19 cellular contexts compared by ENCODE assay signal in the genomic region with DNA sequence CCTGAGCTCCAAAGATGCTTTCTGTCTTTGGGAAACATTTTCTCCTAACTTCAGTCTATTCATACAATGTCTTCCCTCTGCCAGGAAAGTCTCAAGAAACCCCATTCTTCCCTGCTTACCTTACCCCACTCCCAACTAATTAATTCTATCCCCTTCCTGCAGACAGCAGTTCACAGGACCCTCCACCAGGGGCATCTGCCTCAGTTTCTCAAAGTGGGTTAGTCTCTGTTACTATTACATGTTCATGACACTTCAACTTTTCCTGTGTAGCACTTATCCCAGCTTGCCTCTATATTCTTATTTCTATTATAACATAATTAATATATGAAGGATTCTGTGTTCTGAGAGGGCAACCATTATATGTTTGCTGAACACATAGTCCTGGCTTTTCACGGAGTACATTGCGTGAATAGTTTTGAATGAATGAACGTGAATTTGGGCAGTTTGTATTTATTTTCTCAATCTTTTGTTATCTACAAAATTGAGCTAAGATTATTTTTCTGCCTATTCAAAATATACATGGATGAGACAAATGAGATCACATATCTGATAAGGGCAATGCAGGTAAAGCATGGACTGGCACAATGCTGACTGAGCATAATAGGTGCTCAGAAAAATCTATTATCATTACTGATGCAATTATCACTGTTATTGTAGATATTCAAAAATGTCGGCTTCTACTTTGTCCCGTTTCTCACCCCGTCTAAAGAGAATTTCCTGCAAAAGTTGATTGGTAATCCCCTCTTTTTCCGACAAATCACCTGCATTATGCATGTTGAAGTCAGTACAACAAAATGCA.
DNase-seq lines count a peak whose midpoint lies in the region; ATAC-seq and TF ChIP-seq lines count a peak whose summit lies in the region.
"Had no signal": no experiment of that assay in that cellular context is flagged by ENCODE, and none has a peak within 500 bp of the region (broad histone marks: within the 10 kb centered on the region; RNA-seq: fewer than 3 reads in every experiment).

No MANE protein-coding gene starts in this region.

- no peak overlapping the region for H3K27ac Mint-ChIP-seq in endothelial cell (ENCODE audit: unreplicated experiment)
- H3K27ac Mint-ChIP-seq: activated CD4-positive, alpha-beta T cell treated with anti-CD3 and anti-CD28 coated beads, Interleukin-2, amount 10 ng/mL, durations not matched to agents 24 days and 14 days; activated T-cell treated with anti-CD3 and anti-CD28 coated beads, Interleukin-2, amount 50 U/mL, for 24 hours had no signal

- peaks cover 3% of the 10 kb centered on the region for H3K27me3 Mint-ChIP-seq in endothelial cell (ENCODE audit: unreplicated experiment)
- H3K27me3 Mint-ChIP-seq: activated CD4-positive, alpha-beta T cell treated with anti-CD3 and anti-CD28 coated beads, Interleukin-2, amount 10 ng/mL, durations not matched to agents 24 days and 14 days; activated T-cell treated with anti-CD3 and anti-CD28 coated beads, Interleukin-2, amount 50 U/mL, for 24 hours had no signal

- no peaks in the 10 kb centered on the region for H3K36me3 Mint-ChIP-seq in endothelial cell (ENCODE audit: low read depth, unreplicated experiment)

- H3K4me1 Mint-ChIP-seq in endothelial cell (ENCODE audit: unreplicated experiment), result no peaks in the 10 kb centered on the region
- H3K4me1 Mint-ChIP-seq: activated CD4-positive, alpha-beta T cell treated with anti-CD3 and anti-CD28 coated beads, Interleukin-2, amount 10 ng/mL, durations not matched to agents 24 days and 14 days had no signal

- H3K9me3 ChIP-seq in left ventricle myocardium inferior (replicated peaks) (no peaks in the 10 kb centered on the region), aorta (ENCODE audit: control insufficient read depth, low read length) (no peaks in the 10 kb centered on the region)
- H3K9me3 ChIP-seq: SJSA1 had no signal

- H3K27ac ChIP-seq in left ventricle myocardium inferior (replicated peaks) (peak overlapping the region; percentile 89), rectal smooth muscle tissue (ENCODE audit: low read depth, low read length) (peak overlapping the region; percentile 74), aorta (ENCODE audit: low read depth in 1 of 2, low read length in 2 of 2) (peak overlapping the region; percentile 96 to 97)
- H3K27ac ChIP-seq: HL-60, SJSA1 had no signal

- H3K4me3 ChIP-seq in left ventricle myocardium inferior, result no peak overlapping the region
- no peak overlapping the region for H3K4me3 ChIP-seq in rectal smooth muscle tissue (ENCODE audit: low read length)
- H3K4me3 ChIP-seq in aorta (ENCODE audit: low read length in 2 of 2), result no peak overlapping the region
- H3K4me3 ChIP-seq: SJSA1 had no signal

- peak; percentile 30 for TF ChIP-seq CTCF in left ventricle myocardium inferior (IDR thresholded peaks at IDR 0.05; ENCODE audit: borderline replicate concordance)
- peak; percentile 53 for TF ChIP-seq CTCF in endothelial cell (IDR thresholded peaks at IDR 0.05; ENCODE audit: unreplicated experiment)

- WGBS in aorta, 2 donors, result 60 to 71% methylated on average over 7 of the region's 7 CpGs

- peaks cover 52% of the 10 kb centered on the region for H3K4me1 ChIP-seq in left ventricle myocardium inferior
- peaks cover 17% of the 10 kb centered on the region for H3K4me1 ChIP-seq in rectal smooth muscle tissue (ENCODE audit: control insufficient read depth, insufficient read depth, low read length)
- peaks cover 0 to 6% of the 10 kb centered on the region in 2 donors for H3K4me1 ChIP-seq in aorta (ENCODE audit: control insufficient read depth in 1 of 2, insufficient read depth in 2 of 2, low read length in 2 of 2)
- H3K4me1 ChIP-seq: SJSA1 had no signal

- no peak overlapping the region for H3K9ac ChIP-seq in rectal smooth muscle tissue (ENCODE audit: low read length)

- H3K27me3 ChIP-seq in left ventricle myocardium inferior (ENCODE audit: low read depth) (no peaks in the 10 kb centered on the region), rectal smooth muscle tissue (ENCODE audit: control insufficient read depth, insufficient read depth, low read length) (no peaks in the 10 kb centered on the region), aorta (ENCODE audit: control insufficient read depth in 1 of 2, insufficient read depth in 2 of 2, low read length in 1 of 2) (no peaks in the 10 kb centered on the region)
- H3K27me3 ChIP-seq: SJSA1 had no signal

- no peak overlapping the region for H3K4me3 Mint-ChIP-seq in endothelial cell (ENCODE audit: unreplicated experiment)
- H3K4me3 Mint-ChIP-seq: activated CD4-positive, alpha-beta T cell treated with anti-CD3 and anti-CD28 coated beads, Interleukin-2, amount 10 ng/mL, durations not matched to agents 24 days and 14 days; activated T-cell treated with anti-CD3 and anti-CD28 coated beads, Interleukin-2, amount 50 U/mL, for 24 hours had no signal

- H3K36me3 ChIP-seq in left ventricle myocardium inferior (no peaks in the 10 kb centered on the region), rectal smooth muscle tissue (ENCODE audit: control insufficient read depth, insufficient read depth, low read length) (no peaks in the 10 kb centered on the region), aorta (ENCODE audit: control insufficient read depth in 1 of 2, insufficient read depth in 2 of 2, low read length in 1 of 2) (no peaks in the 10 kb centered on the region)
- H3K36me3 ChIP-seq: SJSA1 had no signal

- DNase-seq in left ventricle myocardium inferior (no peak), Right ventricle myocardium superior (no peak), endothelial cell (ENCODE audit: low spot score) (no peak), aorta (no peak), AML-193 (lab: John Stamatoyannopoulos, UW) (no peak)
- DNase-seq: ACHN; activated CD4-positive, alpha-beta T cell treated with anti-CD3 and anti-CD28 coated beads, Interleukin-2, amount 10 ng/mL, durations not matched to agents 24 days and 14 days; activated naive CD4-positive, alpha-beta T cell treated with anti-CD3 and anti-CD28 coated beads, Interleukin-2, amount 50 U/mL, for 16 hours; activated T-cell treated with anti-CD3 and anti-CD28 coated beads, Interleukin-2, amount 50 U/mL, for 24 hours; effector CD4-positive, alpha-beta T cell; NCI-H1092; NCI-H2081; NCI-H524 treated with DMSO at 0.1 percent for 48 hours had no signal

- ATAC-seq in Right ventricle myocardium superior (ENCODE audit: poor library complexity) (no peak), aorta (ENCODE audit: low FRiP score) (no peak), GM21381 (IDR thresholded peaks at IDR 0.05; ENCODE audit: unreplicated experiment) (no peak), HG03280 (IDR thresholded peaks at IDR 0.05; ENCODE audit: unreplicated experiment) (no peak)
- ATAC-seq: left lobe of liver had no signal

- H3K9me3 Mint-ChIP-seq in endothelial cell (ENCODE audit: unreplicated experiment), result no peaks in the 10 kb centered on the region
- H3K9me3 Mint-ChIP-seq: activated CD4-positive, alpha-beta T cell treated with anti-CD3 and anti-CD28 coated beads, Interleukin-2, amount 10 ng/mL, durations not matched to agents 24 days and 14 days had no signal

- intact Hi-C loops in left ventricle myocardium inferior (cut with micrococcal nuclease) (no loop called here), Right ventricle myocardium superior (cut with DNase I) (no loop called here), aorta (cut with DNase I) (loop anchor here (2.0 kb wide), 2 partner anchors 23 to 99 kb away; no protein-coding TSS in a partner anchor)

Comparison
In these comparisons a context has a peak if more than half of its experiments do, and no peak if none do; other contexts are left out.
1. intact Hi-C loops: an anchor here in aorta (2.0 kb wide); none called in left ventricle myocardium inferior and Right ventricle myocardium superior.